32 cellular contexts compared by ENCODE assay signal in genomic region chr6:104407957-104408356, GRCh38.
"Had no signal": no experiment of that assay in that cellular context is flagged by ENCODE, and none has a peak within 500 bp of the region (broad histone marks: within the 10 kb centered on the region; RNA-seq: fewer than 3 reads in every experiment).

No MANE protein-coding gene starts in this region.

- ATAC-seq: activated CD4-positive, CD25-positive, alpha-beta regulatory T cell treated with anti-CD3 and anti-CD28 coated beads, Interleukin-2, amount 50 U/mL, for 24 hours; activated CD8-positive, alpha-beta T cell treated with anti-CD3 and anti-CD28 coated beads for 36 hours; activated naive CD8-positive, alpha-beta T cell treated with anti-CD3 and anti-CD28 coated beads, Interleukin-2, amount 50 U/mL, for 24 hours; activated T-cell treated with anti-CD3 and anti-CD28 coated beads, Interleukin-2, amount 50 U/mL, for 4 hours; body of pancreas; gastroesophageal sphincter; heart right ventricle had no signal

- H3K9me3 ChIP-seq: adrenal gland, body of pancreas, esophagus squamous epithelium, gastroesophageal sphincter had no signal

- H3K27me3 Mint-ChIP-seq: activated B cell treated with CpG ODN at 0.5 μM for 24 hours; activated CD8-positive, alpha-beta T cell treated with anti-CD3 and anti-CD28 coated beads for 36 hours; activated naive CD8-positive, alpha-beta T cell treated with anti-CD3 and anti-CD28 coated beads for 36 hours; activated naive CD8-positive, alpha-beta T cell treated with anti-CD3 and anti-CD28 coated beads, Interleukin-2, amount 50 U/mL, for 24 hours; dendritic cell treated with granulocyte-macrophage colony-stimulating factor and Interleukin-4, amounts not matched to agents 40 ng/mL and 50 ng/mL, for 4 days had no signal

- H3K79me2 ChIP-seq: hepatocyte had no signal

- H3K4me1 ChIP-seq: adrenal gland, body of pancreas, esophagus squamous epithelium, gastroesophageal sphincter, heart right ventricle had no signal

- H3K4me1 Mint-ChIP-seq: activated B cell treated with CpG ODN at 0.5 μM for 24 hours; activated naive CD4-positive, alpha-beta T cell treated with anti-CD3 and anti-CD28 coated beads, Interleukin-2, amount 50 U/mL, for 24 hours; activated naive CD8-positive, alpha-beta T cell treated with anti-CD3 and anti-CD28 coated beads for 36 hours; activated naive CD8-positive, alpha-beta T cell treated with anti-CD3 and anti-CD28 coated beads, Interleukin-2, amount 50 U/mL, for 24 hours had no signal

- DNase-seq: activated B cell treated with CpG ODN at 0.5 μM for 24 hours; activated CD4-positive, alpha-beta T cell treated with anti-CD3 and anti-CD28 coated beads for 48 hours; activated CD4-positive, alpha-beta T cell treated with anti-CD3 and anti-CD28 coated beads, Interleukin-2, amount 50 U/mL, for 1 hour; activated CD4-positive, alpha-beta T cell treated with anti-CD3 and anti-CD28 coated beads, Interleukin-2, amount 50 U/mL, for 48 hours; activated CD8-positive, alpha-beta memory T cell treated with anti-CD3 and anti-CD28 coated beads for 24 hours; activated CD8-positive, alpha-beta T cell treated with anti-CD3 and anti-CD28 coated beads for 36 hours; activated effector memory CD4-positive, alpha-beta T cell treated with anti-CD3 and anti-CD28 coated beads, Interleukin-2, amount 50 U/mL, for 16 hours; activated naive CD4-positive, alpha-beta T cell treated with anti-CD3 and anti-CD28 coated beads for 36 hours; activated naive CD8-positive, alpha-beta T cell treated with anti-CD3 and anti-CD28 coated beads for 36 hours; activated naive CD8-positive, alpha-beta T cell treated with anti-CD3 and anti-CD28 coated beads, Interleukin-2, amount 50 U/mL, for 24 hours; activated T-cell treated with anti-CD3 and anti-CD28 coated beads, Interleukin-2, amount 50 U/mL, for 4 hours; adrenal gland; amygdala; aorta; body of pancreas; caudate nucleus; dorsolateral prefrontal cortex; effector memory CD4-positive, alpha-beta T cell; esophagus squamous epithelium; foreskin melanocyte; heart right ventricle; T1000; WERI-Rb-1 had no signal

- H3K9me3 Mint-ChIP-seq: activated naive CD4-positive, alpha-beta T cell treated with anti-CD3 and anti-CD28 coated beads for 36 hours; activated naive CD4-positive, alpha-beta T cell treated with anti-CD3 and anti-CD28 coated beads, Interleukin-2, amount 50 U/mL, for 24 hours; activated naive CD8-positive, alpha-beta T cell treated with anti-CD3 and anti-CD28 coated beads for 36 hours; activated naive CD8-positive, alpha-beta T cell treated with anti-CD3 and anti-CD28 coated beads, Interleukin-2, amount 50 U/mL, for 24 hours; activated T-cell treated with anti-CD3 and anti-CD28 coated beads, Interleukin-2, amount 50 U/mL, for 4 hours; activated T-helper 2 cell treated with anti-CD3 and anti-CD28 coated beads, Interferon-gamma antibody, Interleukin-2, Interleukin-4, amounts not matched to agents 10 μg/mL and 5 μg/mL and 100 μg/mL, durations not matched to agents 14 hours and 24 hours and 36 hours; dendritic cell treated with granulocyte-macrophage colony-stimulating factor and Interleukin-4, amounts not matched to agents 40 ng/mL and 50 ng/mL, for 4 days; T-helper 1 cell treated with Interleukin-12 subunit alpha and Interleukin-12 subunit beta and Interleukin-4 antibody, amounts not matched to agents 30 μg/mL and 1 μg/mL, for 36 hours; T-helper 2 cell treated with Interferon-gamma antibody and Interleukin-4, amounts not matched to agents 5 μg/mL and 100 μg/mL, for 36 hours had no signal

- H3K4me3 Mint-ChIP-seq: activated B cell treated with CpG ODN at 0.5 μM for 24 hours; activated CD8-positive, alpha-beta T cell treated with anti-CD3 and anti-CD28 coated beads for 36 hours; activated naive CD4-positive, alpha-beta T cell treated with anti-CD3 and anti-CD28 coated beads for 36 hours; activated naive CD4-positive, alpha-beta T cell treated with anti-CD3 and anti-CD28 coated beads, Interleukin-2, amount 50 U/mL, for 24 hours; activated naive CD8-positive, alpha-beta T cell treated with anti-CD3 and anti-CD28 coated beads for 36 hours; activated naive CD8-positive, alpha-beta T cell treated with anti-CD3 and anti-CD28 coated beads, Interleukin-2, amount 50 U/mL, for 24 hours; activated T-cell treated with anti-CD3 and anti-CD28 coated beads, Interleukin-2, amount 50 U/mL, for 4 hours; dendritic cell treated with granulocyte-macrophage colony-stimulating factor and Interleukin-4, amounts not matched to agents 40 ng/mL and 50 ng/mL, for 4 days; T-helper 1 cell treated with Interleukin-12 subunit alpha and Interleukin-12 subunit beta and Interleukin-4 antibody, amounts not matched to agents 30 μg/mL and 1 μg/mL, for 36 hours; T-helper 2 cell treated with Interferon-gamma antibody and Interleukin-4, amounts not matched to agents 5 μg/mL and 100 μg/mL, for 36 hours had no signal

- H3K27ac ChIP-seq: adrenal gland, body of pancreas, dorsolateral prefrontal cortex, epithelial cell of prostate, esophagus squamous epithelium, gastroesophageal sphincter, heart right ventricle, hepatocyte, WERI-Rb-1 had no signal

- H3K36me3 ChIP-seq: adrenal gland, esophagus squamous epithelium, gastroesophageal sphincter, heart right ventricle, WERI-Rb-1 had no signal

- H3K4me3 ChIP-seq: adrenal gland, body of pancreas, dorsolateral prefrontal cortex, esophagus squamous epithelium, gastroesophageal sphincter, heart right ventricle, hepatocyte had no signal

- H3K27ac Mint-ChIP-seq: activated B cell treated with CpG ODN at 0.5 μM for 24 hours; activated CD8-positive, alpha-beta T cell treated with anti-CD3 and anti-CD28 coated beads for 36 hours; activated naive CD4-positive, alpha-beta T cell treated with anti-CD3 and anti-CD28 coated beads for 36 hours; activated naive CD4-positive, alpha-beta T cell treated with anti-CD3 and anti-CD28 coated beads, Interleukin-2, amount 50 U/mL, for 24 hours; activated naive CD8-positive, alpha-beta T cell treated with anti-CD3 and anti-CD28 coated beads for 36 hours; activated naive CD8-positive, alpha-beta T cell treated with anti-CD3 and anti-CD28 coated beads, Interleukin-2, amount 50 U/mL, for 24 hours; activated T-helper 2 cell treated with anti-CD3 and anti-CD28 coated beads, Interferon-gamma antibody, Interleukin-2, Interleukin-4, amounts not matched to agents 10 μg/mL and 5 μg/mL and 100 μg/mL, durations not matched to agents 14 hours and 24 hours and 36 hours; dendritic cell treated with granulocyte-macrophage colony-stimulating factor and Interleukin-4, amounts not matched to agents 40 ng/mL and 50 ng/mL, for 4 days; T-helper 1 cell treated with Interleukin-12 subunit alpha and Interleukin-12 subunit beta and Interleukin-4 antibody, amounts not matched to agents 30 μg/mL and 1 μg/mL, for 36 hours; T-helper 2 cell treated with Interferon-gamma antibody and Interleukin-4, amounts not matched to agents 5 μg/mL and 100 μg/mL, for 36 hours had no signal

- H3K36me3 Mint-ChIP-seq: activated naive CD4-positive, alpha-beta T cell treated with anti-CD3 and anti-CD28 coated beads, Interleukin-2, amount 50 U/mL, for 24 hours; activated naive CD8-positive, alpha-beta T cell treated with anti-CD3 and anti-CD28 coated beads for 36 hours had no signal

- H3K27me3 ChIP-seq: adrenal gland, body of pancreas, dorsolateral prefrontal cortex, esophagus squamous epithelium, gastroesophageal sphincter, heart right ventricle, hepatocyte had no signal

- H2AFZ ChIP-seq: hepatocyte had no signal

- H3K4me2 ChIP-seq: hepatocyte had no signal
